Comparison of ENCODE assay signal across 8 cellular contexts in the genomic region with DNA sequence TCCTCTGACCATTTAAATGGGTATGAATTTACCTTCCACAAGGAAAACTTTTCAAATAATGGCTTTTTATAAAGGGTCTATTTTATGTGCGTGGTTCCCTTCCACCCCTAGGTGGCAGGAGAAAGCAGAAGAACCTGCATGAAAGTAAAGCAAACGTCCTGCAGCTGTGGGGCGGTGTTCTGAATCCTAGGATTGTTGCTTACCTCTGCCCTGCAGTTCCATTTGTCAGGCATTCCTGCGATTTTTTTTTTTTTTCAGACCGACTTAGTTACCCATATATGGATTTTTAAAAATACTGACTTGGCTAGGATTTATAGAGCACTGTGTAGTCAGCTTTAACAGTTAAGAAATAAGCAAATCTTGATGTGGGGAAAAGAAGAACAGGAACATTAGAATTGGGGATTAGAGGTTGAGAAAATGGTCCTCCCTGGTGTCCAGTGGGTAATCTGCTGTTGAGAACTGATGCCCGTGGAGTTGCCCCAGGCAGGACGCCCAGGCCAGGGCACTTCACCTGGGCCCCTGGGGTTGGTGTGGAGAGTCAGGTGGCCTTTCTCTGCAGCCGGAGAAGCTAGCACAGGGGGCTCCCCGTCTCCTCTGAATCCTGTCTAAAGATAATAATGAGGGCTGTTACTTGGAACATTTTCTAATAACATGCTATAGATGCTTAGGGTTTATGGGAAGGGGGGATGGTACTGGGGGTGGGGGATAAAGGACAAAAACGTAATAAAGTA. TPM values are rescaled to one million over a fixed set of nuclear protein-coding genes. Genes with fewer than 3 reads are reported as not detected.
DNase-seq lines count a peak whose midpoint lies in the region; ATAC-seq and TF ChIP-seq lines count a peak whose summit lies in the region.

No MANE protein-coding gene starts in this region.

- 25 to 30% methylated on average over 10 of the region's 10 CpGs for WGBS in tibial nerve, 2 donors

- ATAC-seq in HG02798 (IDR thresholded peaks at IDR 0.05; ENCODE audit: poor library complexity, unreplicated experiment) (peak; percentile 64), GM18858 (IDR thresholded peaks at IDR 0.05; ENCODE audit: unreplicated experiment) (no peak)

- TF ChIP-seq CTCF in fibroblast of villous mesenchyme (IDR thresholded peaks at IDR 0.05; ENCODE audit: insufficient read depth, low read depth, low read length) (peak; percentile 90), tibial nerve (IDR thresholded peaks at IDR 0.05) (peak; percentile 72 to 85 (median 82))

- no peak for TF ChIP-seq POLR2A in tibial nerve (IDR thresholded peaks at IDR 0.05)

- H3K4me1 ChIP-seq in tibial nerve = peaks cover 6 to 74% (median 42%) of the 10 kb centered on the region in 4 donors

- H3K9me3 ChIP-seq in tibial nerve = no peaks in the 10 kb centered on the region

- DNase-seq in ELR (ENCODE audit: low read depth) (peak; percentile 85), NCI-H774 (lab: John Stamatoyannopoulos, UW) (peak; percentile 32), fibroblast of villous mesenchyme (ENCODE audit: low read depth) (peak; percentile 86), nucleus accumbens (lab: John Stamatoyannopoulos, UW) (peak in 30 of 56 donors; percentile 6 to 74 (median 26)), tibial nerve (ENCODE audit: low spot score in 2 of 2) (peak; percentile 53 to 74)
- peak; percentile 37 for DNase-seq in activated T-cell treated with anti-CD3 and anti-CD28 coated beads, Interleukin-2, amount 50 U/mL, for 1 hour

- H3K36me3 ChIP-seq in tibial nerve = peaks cover 0 to 17% (median 4%) of the 10 kb centered on the region in 3 donors

- H3K4me3 ChIP-seq in fibroblast of villous mesenchyme (ENCODE audit: low read depth, low read length) = no peak overlapping the region
- no peak overlapping the region for H3K4me3 ChIP-seq in tibial nerve

- peak in 1 of 2 donors; percentile 50 for TF ChIP-seq EP300 in tibial nerve (IDR thresholded peaks at IDR 0.05)

- H3K27ac ChIP-seq in tibial nerve = peak overlapping the region in 2 of 4 donors; percentile 42 to 75

- H3K27me3 ChIP-seq in tibial nerve = no peaks in the 10 kb centered on the region

RNA-seq across cellular contexts. Expression of a gene that starts 30.4 kb away (rescaled TPM):
- total RNA-seq in fibroblast of villous mesenchyme = 0.43 TPM in 1 of 2 replicates, not detected in the other
- total RNA-seq in tibial nerve = 10 to 100 TPM in 2 of 4 donors, 1 to 10 TPM in 2; 7.6 to 38.6 (median 18.4) TPM

RNA-seq across cellular contexts. Expression of a gene that starts 30.8 kb away (rescaled TPM):
- total RNA-seq in fibroblast of villous mesenchyme (12.1 and 13.9 TPM in 2 replicates), tibial nerve (10 to 100 TPM; 27.0 to 38.1 (median 31.9) TPM)

RNA-seq across cellular contexts. Expression of a gene that starts 43.3 kb away (rescaled TPM):
- total RNA-seq in fibroblast of villous mesenchyme = 83.8 and 102 TPM in 2 replicates
- 100 to 1,000 TPM in 1 of 4 donors, 10 to 100 TPM in 3; 52.7 to 153 (median 91.0) TPM for total RNA-seq in tibial nerve

RNA-seq across cellular contexts. Expression of a gene that starts 57.3 kb away (rescaled TPM):
- total RNA-seq in fibroblast of villous mesenchyme (752 and 892 TPM in 2 replicates), tibial nerve (100 to 1,000 TPM; 408 to 463 (median 452) TPM)

Comparison
In these comparisons a context has a peak if more than half of its experiments do, and no peak if none do; other contexts are left out.
1. DNase-seq: peak in every context shown above with its lines; median percentile 86 in fibroblast of villous mesenchyme; 85 in ELR; 64 in tibial nerve; 37 in activated T-cell treated with anti-CD3 and anti-CD28 coated beads, Interleukin-2, amount 50 U/mL, for 1 hour; 32 in NCI-H774; 26 in nucleus accumbens.